In genomic region chr9:111484564-111484878, GRCh38 we compare ENCODE assay signal across 8 cellular contexts. TPM values are rescaled to one million over a fixed set of nuclear protein-coding genes. Genes with fewer than 3 reads are reported as not detected.
DNase-seq lines count a peak whose midpoint lies in the region; ATAC-seq and TF ChIP-seq lines count a peak whose summit lies in the region.

No MANE protein-coding gene starts in this region.

- H3K9me3 ChIP-seq in Loucy (ENCODE audit: insufficient read depth, low read depth, low read length), result no peaks in the 10 kb centered on the region

- H3K4me3 Mint-ChIP-seq in nephron, result peak overlapping the region; percentile 78 to 91 (median 91)

- H3K79me2 ChIP-seq in Loucy (ENCODE audit: insufficient read depth, low read length), result peaks cover 20% of the 10 kb centered on the region

- peak overlapping the region; percentile 43 for H3K4me2 ChIP-seq in Loucy (ENCODE audit: low read depth, low read length, poor library complexity, severe bottlenecking)

- H3K4me1 Mint-ChIP-seq in nephron, result peaks cover 17% of the 10 kb centered on the region

- H3K4me3 ChIP-seq in Loucy (ENCODE audit: low read length, poor library complexity, severe bottlenecking), result peak overlapping the region; percentile 70
- H3K4me3 ChIP-seq in dorsolateral prefrontal cortex, result peak overlapping the region; percentile 45 to 97 (median 85)

- H3K9me3 Mint-ChIP-seq in nephron, result no peaks in the 10 kb centered on the region

- H4K20me1 ChIP-seq in Loucy (ENCODE audit: insufficient read depth, low read length, poor library complexity, severe bottlenecking), result peaks cover 5% of the 10 kb centered on the region

- no peaks in the 10 kb centered on the region for H3K36me3 ChIP-seq in Loucy (ENCODE audit: insufficient read depth, low read length)

- DNase-seq in dorsolateral prefrontal cortex (no peak), left lobe of liver (ENCODE audit: low spot score) (no peak), islet precursor cell (no peak)

- peak; percentile 1 for ATAC-seq in GM18907 (IDR thresholded peaks at IDR 0.05; ENCODE audit: unreplicated experiment)
- no peak for ATAC-seq in left lobe of liver
- ATAC-seq in HG03025 (IDR thresholded peaks at IDR 0.05; ENCODE audit: low FRiP score, unreplicated experiment), result no peak
- ATAC-seq in HG02884 (IDR thresholded peaks at IDR 0.05; ENCODE audit: unreplicated experiment), result no peak

- peak overlapping the region; percentile 61 for H3K9ac ChIP-seq in Loucy (ENCODE audit: low read depth, low read length, poor library complexity, severe bottlenecking)

- H3K27me3 ChIP-seq in Loucy (ENCODE audit: insufficient read depth, low read length, poor library complexity, severe bottlenecking) (no peaks in the 10 kb centered on the region), dorsolateral prefrontal cortex (no peaks in the 10 kb centered on the region)

- H3F3A ChIP-seq in Loucy (ENCODE audit: low read depth), result no peaks in the 10 kb centered on the region

- peak overlapping the region; percentile 66 to 99 (median 91) for H3K27ac ChIP-seq in dorsolateral prefrontal cortex

- H3K27ac Mint-ChIP-seq in nephron, result peak overlapping the region; percentile 93 to 97 (median 95)

- peak overlapping the region; percentile 60 for H2AFZ ChIP-seq in Loucy (ENCODE audit: low read length)

- H3K36me3 Mint-ChIP-seq in nephron (ENCODE audit: low read depth), result no peaks in the 10 kb centered on the region

- no peaks in the 10 kb centered on the region for H3K9me2 ChIP-seq in Loucy (replicated peaks; ENCODE audit: low read depth, low read length)

- no peaks in the 10 kb centered on the region for H3K4me1 ChIP-seq in Loucy (ENCODE audit: insufficient read depth, low read length, poor library complexity, severe bottlenecking)

- intact Hi-C loops in dorsolateral prefrontal cortex (cut with DNase I), result no loop called here

- peaks cover 6% of the 10 kb centered on the region for H3K27me3 Mint-ChIP-seq in nephron (ENCODE audit: low read depth)

- TF ChIP-seq CTCF in Loucy (conservative IDR thresholded peaks at IDR 0.05; ENCODE audit: low read length) (no peak), dorsolateral prefrontal cortex (IDR thresholded peaks at IDR 0.05 in 54 of 56, conservative IDR thresholded peaks at IDR 0.05 in 2 of 56; ENCODE audit: low read depth in 1 of 56, partially characterized antibody in 56 of 56) (no peak), nephron (IDR thresholded peaks at IDR 0.05; ENCODE audit: unreplicated experiment in 3 of 3) (no peak)

RNA-seq across cellular contexts. Expression of gene ECPAS, which starts 0.3 kb away (rescaled TPM):
- total RNA-seq in dorsolateral prefrontal cortex (100 to 1,000 TPM in 101 of 120 experiments, 10 to 100 TPM in 19; 79.2 to 151 (median 115) TPM), left lobe of liver (36.4 TPM)

RNA-seq across cellular contexts. Expression of gene ZNF483, which starts 40.5 kb away (rescaled TPM):
- 100 to 1,000 TPM; 111 to 352 (median 252) TPM for total RNA-seq in dorsolateral prefrontal cortex
- total RNA-seq in left lobe of liver, result 0.53 TPM

Comparison
In these comparisons a context has a peak if more than half of its experiments do, and no peak if none do; other contexts are left out.
1. RNA of gene ZNF483, which starts 40.5 kb away (total RNA-seq): 111 to 352 TPM in dorsolateral prefrontal cortex; 0.53 TPM in left lobe of liver (single experiment); every median in the first group is over 10 times any median in the second.